8 cellular contexts compared by ENCODE assay signal in the genomic region with DNA sequence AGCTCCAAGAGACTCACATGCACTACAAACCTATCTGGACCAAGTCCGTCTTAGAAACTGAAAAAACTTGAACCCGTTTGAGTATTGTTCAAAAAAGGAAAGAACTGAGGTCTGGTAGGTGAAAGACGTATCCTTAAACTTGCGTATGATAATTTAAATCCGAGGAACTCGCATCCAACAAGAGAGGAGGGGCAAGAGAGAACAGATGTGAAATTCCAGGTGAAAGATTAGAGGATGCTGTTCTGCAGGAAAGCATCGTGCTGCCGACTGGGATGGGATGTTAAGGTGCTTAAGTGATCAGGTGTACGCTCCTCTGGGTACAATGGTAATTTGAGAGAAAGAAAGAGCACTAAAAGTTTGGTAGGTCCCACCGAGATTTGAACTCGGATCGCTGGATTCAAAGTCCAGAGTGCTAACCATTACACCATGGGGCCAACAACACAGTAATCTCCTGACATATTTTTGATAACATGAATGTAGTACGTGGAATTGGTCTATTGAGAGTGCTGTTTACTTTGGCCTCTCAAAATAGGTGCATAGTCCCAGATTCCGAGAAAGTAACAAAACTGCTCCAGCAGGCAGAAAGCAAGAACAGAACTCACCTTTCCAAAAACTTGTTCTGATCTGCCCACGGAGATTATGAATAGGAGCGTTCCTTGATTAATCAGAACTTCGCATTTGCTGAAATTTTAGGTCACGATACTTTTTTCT. TPM values are rescaled to one million over a fixed set of nuclear protein-coding genes. Genes with fewer than 3 reads are reported as not detected.
A peak's percentile ranks its signal among the peaks of the same experiment; 100 is the strongest.
DNase-seq lines count a peak whose midpoint lies in the region; ATAC-seq and TF ChIP-seq lines count a peak whose summit lies in the region.

No MANE protein-coding gene starts in this region.

- peaks cover 7 to 25% (median 17%) of the 10 kb centered on the region in 4 donors for H3K4me1 ChIP-seq in esophagus muscularis mucosa
- peaks cover 7 to 23% (median 11%) of the 10 kb centered on the region in 4 donors for H3K4me1 ChIP-seq in upper lobe of left lung

- H3K9me3 ChIP-seq in esophagus muscularis mucosa, result no peaks in the 10 kb centered on the region
- H3K9me3 ChIP-seq in upper lobe of left lung, result no peaks in the 10 kb centered on the region

- no peaks in the 10 kb centered on the region for H3K36me3 ChIP-seq in esophagus muscularis mucosa
- no peaks in the 10 kb centered on the region for H3K36me3 ChIP-seq in upper lobe of left lung

- H3K27me3 Mint-ChIP-seq in activated CD8-positive, alpha-beta memory T cell treated with anti-CD3 and anti-CD28 coated beads, Interleukin-2, amount 10 ng/mL, durations not matched to agents 7 days and 5 days, result no peaks in the 10 kb centered on the region
- H3K27me3 Mint-ChIP-seq in naive B cell, result peaks cover 0 to 7% (median 6%) of the 10 kb centered on the region in 3 donors

- ATAC-seq in HG03442 (IDR thresholded peaks at IDR 0.05; ENCODE audit: unreplicated experiment) (peak; percentile 38), naive B cell (ENCODE audit: low read depth in 2 of 2) (peak; percentile 58 to 64), upper lobe of left lung (ENCODE audit: low FRiP score in 2 of 2) (peak; percentile 77 to 83)
- ATAC-seq in activated CD8-positive, alpha-beta memory T cell treated with anti-CD3 and anti-CD28 coated beads, Interleukin-2, amount 10 ng/mL, durations not matched to agents 7 days and 5 days, result peak; percentile 46

- H3K36me3 Mint-ChIP-seq in activated CD8-positive, alpha-beta memory T cell treated with anti-CD3 and anti-CD28 coated beads, Interleukin-2, amount 10 ng/mL, durations not matched to agents 7 days and 5 days, result no peaks in the 10 kb centered on the region
- no peaks in the 10 kb centered on the region for H3K36me3 Mint-ChIP-seq in naive B cell

- CTCF ChIA-PET in activated CD8-positive, alpha-beta memory T cell treated with anti-CD3 and anti-CD28 coated beads, Interleukin-2, amount 10 ng/mL, durations not matched to agents 7 days and 5 days (lab: Charles Lee), result interaction anchor here (1.0 to 1.2 kb wide), 3 partner anchors 9 to 128 kb away, joined by 3 to 4 read pairs (median 3); a partner anchor contains a TSS

- peak overlapping the region; percentile 52 to 73 (median 62) for H3K27ac ChIP-seq in esophagus muscularis mucosa (replicated peaks in 1 of 4)
- H3K27ac ChIP-seq in upper lobe of left lung, result peak overlapping the region; percentile 10 to 64 (median 46)

- no peaks in the 10 kb centered on the region for H3K9me3 Mint-ChIP-seq in activated CD8-positive, alpha-beta memory T cell treated with anti-CD3 and anti-CD28 coated beads, Interleukin-2, amount 10 ng/mL, durations not matched to agents 7 days and 5 days (ENCODE audit: low read depth)
- H3K9me3 Mint-ChIP-seq in naive B cell, result peaks cover 0 to 10% (median 0%) of the 10 kb centered on the region in 7 donors

- H3K4me3 ChIP-seq in esophagus muscularis mucosa (peak overlapping the region; percentile 50 to 62 (median 52)), upper lobe of left lung (peak overlapping the region; percentile 8 to 58 (median 43))

- TF ChIP-seq CTCF in esophagus muscularis mucosa (IDR thresholded peaks at IDR 0.05), result no peak
- no peak for TF ChIP-seq CTCF in upper lobe of left lung (IDR thresholded peaks at IDR 0.05)

- peaks cover 60% of the 10 kb centered on the region for H3K4me1 Mint-ChIP-seq in activated CD8-positive, alpha-beta memory T cell treated with anti-CD3 and anti-CD28 coated beads, Interleukin-2, amount 10 ng/mL, durations not matched to agents 7 days and 5 days
- H3K4me1 Mint-ChIP-seq in naive B cell, result peaks cover 25 to 26% (median 26%) of the 10 kb centered on the region in 3 donors

- intact Hi-C loops in esophagus muscularis mucosa (cut with DNase I), result no loop called here

- WGBS in esophagus muscularis mucosa, result 4% methylated on average over 18 of the region's 18 CpGs
- WGBS in upper lobe of left lung, 2 donors, result 7 to 10% methylated on average over 18 of the region's 18 CpGs

- peak overlapping the region; percentile 85 for H3K27ac Mint-ChIP-seq in activated CD8-positive, alpha-beta memory T cell treated with anti-CD3 and anti-CD28 coated beads, Interleukin-2, amount 10 ng/mL, durations not matched to agents 7 days and 5 days
- peak overlapping the region in 5 of 6 donors; percentile 29 to 100 (median 98) for H3K27ac Mint-ChIP-seq in naive B cell

- TF ChIP-seq EP300 in esophagus muscularis mucosa (IDR thresholded peaks at IDR 0.05) (no peak), upper lobe of left lung (IDR thresholded peaks at IDR 0.05) (no peak)

- TF ChIP-seq POLR2A in esophagus muscularis mucosa (IDR thresholded peaks at IDR 0.05; ENCODE audit: low read depth) (no peak), upper lobe of left lung (IDR thresholded peaks at IDR 0.05) (no peak)

- DNase-seq in COR-L47 (lab: John Stamatoyannopoulos, UW) (peak; percentile 58), NCI-H82 (lab: John Stamatoyannopoulos, UW) (peak; percentile 90), esophagus muscularis mucosa (ENCODE audit: extremely low spot score) (no peak), naive B cell (peak; percentile 64), upper lobe of left lung (no peak), T-helper 9 cell (no peak)
- DNase-seq in activated CD8-positive, alpha-beta memory T cell treated with anti-CD3 and anti-CD28 coated beads, Interleukin-2, amount 10 ng/mL, durations not matched to agents 7 days and 5 days, result peak; percentile 70

- peak overlapping the region; percentile 82 for H3K4me3 Mint-ChIP-seq in activated CD8-positive, alpha-beta memory T cell treated with anti-CD3 and anti-CD28 coated beads, Interleukin-2, amount 10 ng/mL, durations not matched to agents 7 days and 5 days
- peak overlapping the region; percentile 86 to 96 (median 93) for H3K4me3 Mint-ChIP-seq in naive B cell

- no peaks in the 10 kb centered on the region for H3K27me3 ChIP-seq in esophagus muscularis mucosa
- H3K27me3 ChIP-seq in upper lobe of left lung, result no peaks in the 10 kb centered on the region

RNA-seq across cellular contexts. Expression of a gene that starts 53.5 kb away (rescaled TPM):
- 10 to 100 TPM; 57.4 to 60.1 TPM for total RNA-seq in activated CD8-positive, alpha-beta memory T cell treated with anti-CD3 and anti-CD28 coated beads, Interleukin-2, amount 10 ng/mL, durations not matched to agents 7 days and 5 days
- total RNA-seq in esophagus muscularis mucosa (10 to 100 TPM in 2 of 4 donors, 1 to 10 TPM in 2; 6.6 to 14.1 (median 11.2) TPM), upper lobe of left lung (10 to 100 TPM; 30.1 to 71.2 (median 54.2) TPM)
- polyA plus RNA-seq in naive B cell (ENCODE audit: low read depth in 6 of 6), result 100 to 1,000 TPM in 1 of 6 donors, 10 to 100 TPM in 5; 26.7 to 112 (median 51.7) TPM

Comparison
In these comparisons a context has a peak if more than half of its experiments do, and no peak if none do; other contexts are left out.
1. DNase-seq: peak in COR-L47 (single experiment), NCI-H82 (single experiment), activated CD8-positive, alpha-beta memory T cell treated with anti-CD3 and anti-CD28 coated beads, Interleukin-2, amount 10 ng/mL, durations not matched to agents 7 days and 5 days (single experiment) and naive B cell (single experiment); none in esophagus muscularis mucosa (single experiment), upper lobe of left lung (0 of 2) and T-helper 9 cell (single experiment).
2. Peak in every context shown above with its lines, with median percentiles within 50 percentile points of each other: ATAC-seq.